8 cellular contexts compared by ENCODE assay signal in the genomic region with DNA sequence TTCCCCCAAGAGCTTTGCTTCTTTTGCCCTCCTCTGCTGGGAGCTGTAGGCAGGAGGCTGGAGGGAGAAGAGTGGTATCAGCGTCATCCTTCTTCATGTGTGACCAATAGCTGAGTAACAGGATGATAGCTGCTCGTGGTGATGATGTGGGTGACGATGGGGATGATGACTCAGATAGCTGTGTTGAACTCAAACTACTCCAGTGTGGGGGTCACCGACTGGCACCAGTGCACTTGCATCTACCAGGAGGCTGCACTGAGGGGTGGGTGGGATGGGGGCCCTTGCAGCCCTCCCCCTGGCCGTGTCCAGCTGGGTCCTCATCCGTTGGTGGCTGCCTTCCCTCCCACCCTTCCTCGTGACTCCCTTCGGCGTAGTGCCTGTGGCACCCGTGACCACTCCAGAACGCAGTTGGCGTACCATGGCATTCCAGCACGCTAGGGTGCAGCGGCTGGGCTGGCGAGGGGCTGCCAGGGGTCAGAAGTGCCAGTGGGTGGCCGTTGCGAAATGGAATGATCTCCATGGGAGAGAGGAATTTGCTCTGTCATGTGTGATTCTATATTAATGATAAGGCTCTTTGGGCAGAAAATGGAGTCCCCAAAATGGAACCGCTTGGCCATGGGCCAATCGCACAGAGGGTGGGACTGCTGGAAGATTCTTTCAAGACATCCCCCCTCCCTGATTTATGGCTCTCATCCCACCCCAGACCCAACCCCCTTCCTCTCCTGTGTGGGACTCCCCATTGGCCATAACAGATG. TPM values are rescaled to one million over a fixed set of nuclear protein-coding genes. Genes with fewer than 3 reads are reported as not detected.
DNase-seq lines count a peak whose midpoint lies in the region; ATAC-seq, FAIRE-seq and TF ChIP-seq lines count a peak whose summit lies in the region.

No MANE protein-coding gene starts in this region.

- H3K9me3 Mint-ChIP-seq in chondrocyte (ENCODE audit: low read depth) = no peaks in the 10 kb centered on the region
- no peaks in the 10 kb centered on the region for H3K9me3 Mint-ChIP-seq in CD4-positive, alpha-beta T cell

- H3K4me3 Mint-ChIP-seq in chondrocyte (ENCODE audit: unreplicated experiment) = no peak overlapping the region
- no peak overlapping the region for H3K4me3 Mint-ChIP-seq in CD4-positive, alpha-beta T cell

- POLR2A ChIA-PET in CD4-positive, alpha-beta T cell (lab: Charles Lee) = no interaction called here

- H3K27me3 Mint-ChIP-seq in chondrocyte (ENCODE audit: low read depth) = peaks cover 17% of the 10 kb centered on the region
- peaks cover 14% of the 10 kb centered on the region for H3K27me3 Mint-ChIP-seq in CD4-positive, alpha-beta T cell

- FAIRE-seq in GM12892 (lab: Jason Lieb, UNC) = no peak

- intact Hi-C loops in CD4-positive, alpha-beta T cell (cut with DNase I, micrococcal nuclease) = no loop called here

- no peak for TF ChIP-seq POLR2A in GM12892 (IDR thresholded peaks at IDR 0.05; ENCODE audit: low read depth, low read length)

- H3K9me3 ChIP-seq in CD4-positive, alpha-beta T cell (ENCODE audit: control insufficient read depth, low read length) = no peaks in the 10 kb centered on the region

- no peaks in the 10 kb centered on the region for H3K36me3 Mint-ChIP-seq in chondrocyte (ENCODE audit: low read depth)
- no peaks in the 10 kb centered on the region for H3K36me3 Mint-ChIP-seq in CD4-positive, alpha-beta T cell (ENCODE audit: low read depth)

- CTCF ChIA-PET in CD4-positive, alpha-beta T cell (lab: Charles Lee) = no interaction called here

- ATAC-seq in HG02981 (IDR thresholded peaks at IDR 0.05; ENCODE audit: unreplicated experiment) (no peak), GM19455 (IDR thresholded peaks at IDR 0.05; ENCODE audit: unreplicated experiment) (no peak)
- ATAC-seq in CD4-positive, alpha-beta T cell (ENCODE audit: poor library complexity) = no peak

- no peaks in the 10 kb centered on the region for H3K27me3 ChIP-seq in CD4-positive, alpha-beta T cell (ENCODE audit: control insufficient read depth, insufficient read depth, low read length)

- TF ChIP-seq CTCF in chondrocyte (IDR thresholded peaks at IDR 0.05) = no peak
- no peak for TF ChIP-seq CTCF in CD4-positive, alpha-beta T cell (IDR thresholded peaks at IDR 0.05)

- H3K27ac Mint-ChIP-seq in chondrocyte (ENCODE audit: unreplicated experiment) = peak overlapping the region; percentile 57
- no peak overlapping the region for H3K27ac Mint-ChIP-seq in CD4-positive, alpha-beta T cell

- no peaks in the 10 kb centered on the region for H3K4me1 Mint-ChIP-seq in chondrocyte (ENCODE audit: low read depth)
- no peaks in the 10 kb centered on the region for H3K4me1 Mint-ChIP-seq in CD4-positive, alpha-beta T cell (ENCODE audit: low read depth)

- no peak overlapping the region for H3K27ac ChIP-seq in CD4-positive, alpha-beta T cell (ENCODE audit: low read depth, low read length)

- DNase-seq in COLO829 (ENCODE audit: low spot score) = peak; percentile 80
- peak; percentile 86 for DNase-seq in NCI-H460 (ENCODE audit: extremely low read depth, low read depth)
- no peak for DNase-seq in chondrocyte (ENCODE audit: low spot score)
- peak; percentile 69 for DNase-seq in smooth muscle cell of the brain vasculature (ENCODE audit: low read depth, low spot score)
- DNase-seq in GM12892 (ENCODE audit: insufficient read length) = no peak
- no peak for DNase-seq in CD4-positive, alpha-beta T cell

RNA-seq across cellular contexts. Expression of a gene that starts 1.3 kb away (rescaled TPM):
- total RNA-seq in NCI-H460 (2014; rRNA removed; shearing (Covaris generic)) = 2.2 and 3.3 TPM in 2 replicates
- 15.8 and 29.3 TPM in 2 replicates for polyA plus RNA-seq in NCI-H460 (2014; cell fraction: nucleus; rRNA removed)
- total RNA-seq in chondrocyte = 0.24 to 1.9 TPM (median 1.6 TPM) in 3 replicates
- 0.04 TPM for polyA plus RNA-seq in GM12892 (2012; ENCODE audit: missing spikeins)
- not detected for total RNA-seq in CD4-positive, alpha-beta T cell

RNA-seq across cellular contexts. Expression of a gene that starts 37.6 kb away (rescaled TPM):
- 107 and 113 TPM in 2 replicates for total RNA-seq in NCI-H460 (2014; rRNA removed; shearing (Covaris generic))
- polyA plus RNA-seq in NCI-H460 (2014; cell fraction: nucleus; rRNA removed) = 199 and 214 TPM in 2 replicates
- total RNA-seq in chondrocyte = 56.9 to 57.3 TPM (median 57.2 TPM) in 3 replicates
- 31.1 TPM for polyA plus RNA-seq in GM12892 (2012; ENCODE audit: missing spikeins)
- 10 to 100 TPM; 15.7 to 16.5 TPM for total RNA-seq in CD4-positive, alpha-beta T cell

Comparison
In these comparisons a context has a peak if more than half of its experiments do, and no peak if none do; other contexts are left out.
1. DNase-seq: peak in COLO829 (single experiment), NCI-H460 (single experiment) and smooth muscle cell of the brain vasculature (single experiment); none in chondrocyte (single experiment), GM12892 (single experiment) and CD4-positive, alpha-beta T cell (0 of 10).